1 cellular context compared by ENCODE assay signal in genomic region chr1:221667504-221667903, GRCh38.
A peak's percentile ranks its signal among the peaks of the same experiment; 100 is the strongest.
TF ChIP-seq lines count a peak whose summit lies in the region.

No MANE protein-coding gene starts in this region.

TF ChIP-seq in K562, 482 proteins besides CTCF, POLR2A, EP300 and RAD21 (continued from another document):
- TF ChIP-seq, protein P1, sequence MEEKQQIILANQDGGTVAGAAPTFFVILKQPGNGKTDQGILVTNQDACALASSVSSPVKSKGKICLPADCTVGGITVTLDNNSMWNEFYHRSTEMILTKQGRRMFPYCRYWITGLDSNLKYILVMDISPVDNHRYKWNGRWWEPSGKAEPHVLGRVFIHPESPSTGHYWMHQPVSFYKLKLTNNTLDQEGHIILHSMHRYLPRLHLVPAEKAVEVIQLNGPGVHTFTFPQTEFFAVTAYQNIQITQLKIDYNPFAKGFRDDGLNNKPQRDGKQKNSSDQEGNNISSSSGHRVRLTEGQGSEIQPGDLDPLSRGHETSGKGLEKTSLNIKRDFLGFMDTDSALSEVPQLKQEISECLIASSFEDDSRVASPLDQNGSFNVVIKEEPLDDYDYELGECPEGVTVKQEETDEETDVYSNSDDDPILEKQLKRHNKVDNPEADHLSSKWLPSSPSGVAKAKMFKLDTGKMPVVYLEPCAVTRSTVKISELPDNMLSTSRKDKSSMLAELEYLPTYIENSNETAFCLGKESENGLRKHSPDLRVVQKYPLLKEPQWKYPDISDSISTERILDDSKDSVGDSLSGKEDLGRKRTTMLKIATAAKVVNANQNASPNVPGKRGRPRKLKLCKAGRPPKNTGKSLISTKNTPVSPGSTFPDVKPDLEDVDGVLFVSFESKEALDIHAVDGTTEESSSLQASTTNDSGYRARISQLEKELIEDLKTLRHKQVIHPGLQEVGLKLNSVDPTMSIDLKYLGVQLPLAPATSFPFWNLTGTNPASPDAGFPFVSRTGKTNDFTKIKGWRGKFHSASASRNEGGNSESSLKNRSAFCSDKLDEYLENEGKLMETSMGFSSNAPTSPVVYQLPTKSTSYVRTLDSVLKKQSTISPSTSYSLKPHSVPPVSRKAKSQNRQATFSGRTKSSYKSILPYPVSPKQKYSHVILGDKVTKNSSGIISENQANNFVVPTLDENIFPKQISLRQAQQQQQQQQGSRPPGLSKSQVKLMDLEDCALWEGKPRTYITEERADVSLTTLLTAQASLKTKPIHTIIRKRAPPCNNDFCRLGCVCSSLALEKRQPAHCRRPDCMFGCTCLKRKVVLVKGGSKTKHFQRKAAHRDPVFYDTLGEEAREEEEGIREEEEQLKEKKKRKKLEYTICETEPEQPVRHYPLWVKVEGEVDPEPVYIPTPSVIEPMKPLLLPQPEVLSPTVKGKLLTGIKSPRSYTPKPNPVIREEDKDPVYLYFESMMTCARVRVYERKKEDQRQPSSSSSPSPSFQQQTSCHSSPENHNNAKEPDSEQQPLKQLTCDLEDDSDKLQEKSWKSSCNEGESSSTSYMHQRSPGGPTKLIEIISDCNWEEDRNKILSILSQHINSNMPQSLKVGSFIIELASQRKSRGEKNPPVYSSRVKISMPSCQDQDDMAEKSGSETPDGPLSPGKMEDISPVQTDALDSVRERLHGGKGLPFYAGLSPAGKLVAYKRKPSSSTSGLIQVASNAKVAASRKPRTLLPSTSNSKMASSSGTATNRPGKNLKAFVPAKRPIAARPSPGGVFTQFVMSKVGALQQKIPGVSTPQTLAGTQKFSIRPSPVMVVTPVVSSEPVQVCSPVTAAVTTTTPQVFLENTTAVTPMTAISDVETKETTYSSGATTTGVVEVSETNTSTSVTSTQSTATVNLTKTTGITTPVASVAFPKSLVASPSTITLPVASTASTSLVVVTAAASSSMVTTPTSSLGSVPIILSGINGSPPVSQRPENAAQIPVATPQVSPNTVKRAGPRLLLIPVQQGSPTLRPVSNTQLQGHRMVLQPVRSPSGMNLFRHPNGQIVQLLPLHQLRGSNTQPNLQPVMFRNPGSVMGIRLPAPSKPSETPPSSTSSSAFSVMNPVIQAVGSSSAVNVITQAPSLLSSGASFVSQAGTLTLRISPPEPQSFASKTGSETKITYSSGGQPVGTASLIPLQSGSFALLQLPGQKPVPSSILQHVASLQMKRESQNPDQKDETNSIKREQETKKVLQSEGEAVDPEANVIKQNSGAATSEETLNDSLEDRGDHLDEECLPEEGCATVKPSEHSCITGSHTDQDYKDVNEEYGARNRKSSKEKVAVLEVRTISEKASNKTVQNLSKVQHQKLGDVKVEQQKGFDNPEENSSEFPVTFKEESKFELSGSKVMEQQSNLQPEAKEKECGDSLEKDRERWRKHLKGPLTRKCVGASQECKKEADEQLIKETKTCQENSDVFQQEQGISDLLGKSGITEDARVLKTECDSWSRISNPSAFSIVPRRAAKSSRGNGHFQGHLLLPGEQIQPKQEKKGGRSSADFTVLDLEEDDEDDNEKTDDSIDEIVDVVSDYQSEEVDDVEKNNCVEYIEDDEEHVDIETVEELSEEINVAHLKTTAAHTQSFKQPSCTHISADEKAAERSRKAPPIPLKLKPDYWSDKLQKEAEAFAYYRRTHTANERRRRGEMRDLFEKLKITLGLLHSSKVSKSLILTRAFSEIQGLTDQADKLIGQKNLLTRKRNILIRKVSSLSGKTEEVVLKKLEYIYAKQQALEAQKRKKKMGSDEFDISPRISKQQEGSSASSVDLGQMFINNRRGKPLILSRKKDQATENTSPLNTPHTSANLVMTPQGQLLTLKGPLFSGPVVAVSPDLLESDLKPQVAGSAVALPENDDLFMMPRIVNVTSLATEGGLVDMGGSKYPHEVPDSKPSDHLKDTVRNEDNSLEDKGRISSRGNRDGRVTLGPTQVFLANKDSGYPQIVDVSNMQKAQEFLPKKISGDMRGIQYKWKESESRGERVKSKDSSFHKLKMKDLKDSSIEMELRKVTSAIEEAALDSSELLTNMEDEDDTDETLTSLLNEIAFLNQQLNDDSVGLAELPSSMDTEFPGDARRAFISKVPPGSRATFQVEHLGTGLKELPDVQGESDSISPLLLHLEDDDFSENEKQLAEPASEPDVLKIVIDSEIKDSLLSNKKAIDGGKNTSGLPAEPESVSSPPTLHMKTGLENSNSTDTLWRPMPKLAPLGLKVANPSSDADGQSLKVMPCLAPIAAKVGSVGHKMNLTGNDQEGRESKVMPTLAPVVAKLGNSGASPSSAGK (IDR thresholded peaks at IDR 0.05): 0 out of 2 replicates have a peak, but pooled peaks have one; percentile 26
- TF ChIP-seq DDX20 (tag; IDR thresholded peaks at IDR 0.05; ENCODE audit: low read depth) (no peak), DMBX1 (CRISPR knock-in tag; IDR thresholded peaks at IDR 0.05; ENCODE audit: borderline replicate concordance) (peak; percentile 57; the same call in 1 of the 2 replicates), NFE2L1 (tag; IDR thresholded peaks at IDR 0.05; ENCODE audit: borderline replicate concordance, low read depth) (no peak), FOXA3 (CRISPR knock-in tag; conservative IDR thresholded peaks at IDR 0.05 in 1 of 2, IDR thresholded peaks at IDR 0.05 in 1 of 2) (peak in 1 of 2 experiments; percentile 65; a peak in 1 of 4 replicates), GABPA (tag; conservative IDR thresholded peaks at IDR 0.05; ENCODE audit: low read depth) (no peak), CEBPB (tag; IDR thresholded peaks at IDR 0.05) (peak; percentile 98), TAL1 (IDR thresholded peaks at IDR 0.05) (peak; percentile 36), MEIS2 (IDR thresholded peaks at IDR 0.05; ENCODE audit: partially characterized antibody) (peak; percentile 21)
- TF ChIP-seq, protein P2, sequence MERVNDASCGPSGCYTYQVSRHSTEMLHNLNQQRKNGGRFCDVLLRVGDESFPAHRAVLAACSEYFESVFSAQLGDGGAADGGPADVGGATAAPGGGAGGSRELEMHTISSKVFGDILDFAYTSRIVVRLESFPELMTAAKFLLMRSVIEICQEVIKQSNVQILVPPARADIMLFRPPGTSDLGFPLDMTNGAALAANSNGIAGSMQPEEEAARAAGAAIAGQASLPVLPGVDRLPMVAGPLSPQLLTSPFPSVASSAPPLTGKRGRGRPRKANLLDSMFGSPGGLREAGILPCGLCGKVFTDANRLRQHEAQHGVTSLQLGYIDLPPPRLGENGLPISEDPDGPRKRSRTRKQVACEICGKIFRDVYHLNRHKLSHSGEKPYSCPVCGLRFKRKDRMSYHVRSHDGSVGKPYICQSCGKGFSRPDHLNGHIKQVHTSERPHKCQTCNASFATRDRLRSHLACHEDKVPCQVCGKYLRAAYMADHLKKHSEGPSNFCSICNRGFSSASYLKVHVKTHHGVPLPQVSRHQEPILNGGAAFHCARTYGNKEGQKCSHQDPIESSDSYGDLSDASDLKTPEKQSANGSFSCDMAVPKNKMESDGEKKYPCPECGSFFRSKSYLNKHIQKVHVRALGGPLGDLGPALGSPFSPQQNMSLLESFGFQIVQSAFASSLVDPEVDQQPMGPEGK (CRISPR knock-in tag; IDR thresholded peaks at IDR 0.05; ENCODE audit: borderline replicate concordance): no peak; the same call in 1 of the 2 replicates
